In genomic region chr20:327946-328563, GRCh38 we compare ENCODE assay signal across 8 cellular contexts. TPM values are rescaled to one million over a fixed set of nuclear protein-coding genes. Genes with fewer than 3 reads are reported as not detected.
DNase-seq lines count a peak whose midpoint lies in the region; ATAC-seq and TF ChIP-seq lines count a peak whose summit lies in the region.

No MANE protein-coding gene starts in this region.

- peak overlapping the region; percentile 74 to 79 for H3K4me3 ChIP-seq in Panc1 (ENCODE audit: low read depth in 2 of 2, low read length in 2 of 2)

- peaks cover 23% of the 10 kb centered on the region for H3K4me1 Mint-ChIP-seq in progenitor cell of endocrine pancreas (ENCODE audit: low read depth)

- POLR2A ChIA-PET in Panc1 (lab: Charles Lee), result interaction anchor here (0.7 kb wide), 3 partner anchors 16 to 88 kb away, joined by 8 to 9 read pairs (median 8); no protein-coding TSS in a partner anchor

- peak overlapping the region; percentile 89 for H3K4me3 Mint-ChIP-seq in progenitor cell of endocrine pancreas (ENCODE audit: low read depth)

- DNase-seq in Panc1 (ENCODE audit: low read depth, low spot score) (no peak), epithelial cell of prostate (ENCODE audit: low read depth, low spot score) (no peak), progenitor cell of endocrine pancreas (ENCODE audit: low spot score, unreplicated experiment) (no peak), NCI-H1105 (lab: John Stamatoyannopoulos, UW) (no peak), RKO (ENCODE audit: low spot score) (no peak), T-helper 9 cell (no peak)

- H3K9me3 ChIP-seq in ES-I3 (ENCODE audit: control insufficient read depth, insufficient read depth, low read length), result no peaks in the 10 kb centered on the region
- H3K9me3 ChIP-seq in Panc1 (ENCODE audit: control insufficient read depth, insufficient read depth, low read depth, low read length), result no peaks in the 10 kb centered on the region

- H3K4me1 ChIP-seq in ES-I3 (ENCODE audit: insufficient read depth, low read length) (peaks cover 11% of the 10 kb centered on the region), Panc1 (ENCODE audit: control insufficient read depth, insufficient read depth, low read length) (peaks cover 28% of the 10 kb centered on the region)

- CTCF ChIA-PET in Panc1 (lab: Charles Lee), result no interaction called here

- H3K27me3 ChIP-seq in Panc1 (ENCODE audit: control insufficient read depth, insufficient read depth, low read length), result no peaks in the 10 kb centered on the region

- intact Hi-C loops in Panc1 (cut with micrococcal nuclease; ENCODE audit: unreplicated experiment), result no loop called here

- H3K27ac Mint-ChIP-seq in progenitor cell of endocrine pancreas, result peak overlapping the region; percentile 91

- H3K36me3 ChIP-seq in ES-I3 (ENCODE audit: insufficient read depth, low read length), result no peaks in the 10 kb centered on the region
- no peaks in the 10 kb centered on the region; the same call in 1 of the 2 replicates for H3K36me3 ChIP-seq in Panc1 (ENCODE audit: control insufficient read depth, insufficient read depth, low read length)

- no peaks in the 10 kb centered on the region for H3K9me3 Mint-ChIP-seq in progenitor cell of endocrine pancreas (ENCODE audit: low read depth)

- no TSS peak for BruUV-seq in Panc1 (replicated peaks; lab: Mats Ljungman, UMichigan)

- H3K27ac ChIP-seq in Panc1 (ENCODE audit: low read length) (peak overlapping the region; percentile 87), epithelial cell of prostate (peak overlapping the region; percentile 89)

- H3K9ac ChIP-seq in ES-I3 (ENCODE audit: low read depth, low read length), result peak overlapping the region; percentile 76

- in situ Hi-C loops in Panc1 (cut with HindIII; ENCODE audit: low pct_unique_long_range_greater_than_20kb, low sequenced_read_pairs), result no loop called here

- ATAC-seq in Panc1 (no peak), HG02759 (IDR thresholded peaks at IDR 0.05; ENCODE audit: unreplicated experiment) (no peak)

- TF ChIP-seq CTCF in Panc1 (IDR thresholded peaks at IDR 0.05) (no peak), progenitor cell of endocrine pancreas (IDR thresholded peaks at IDR 0.05; ENCODE audit: unreplicated experiment) (no peak)

- peaks cover 2% of the 10 kb centered on the region for H3K36me3 Mint-ChIP-seq in progenitor cell of endocrine pancreas (ENCODE audit: insufficient read depth)

- H3K27me3 Mint-ChIP-seq in progenitor cell of endocrine pancreas, result no peaks in the 10 kb centered on the region

RNA-seq across cellular contexts. Expression of gene SOX12, which starts 2.7 kb away (rescaled TPM):
- total RNA-seq in Panc1 (2021; ENCODE audit: unreplicated experiment) (48.6 TPM), progenitor cell of endocrine pancreas (54.8 and 59.0 TPM in 2 replicates)
- polyA plus RNA-seq in Panc1 (2012; ENCODE audit: insufficient read length), result 52.3 TPM

RNA-seq across cellular contexts. Expression of gene NRSN2, which starts 18.9 kb away (rescaled TPM):
- total RNA-seq in Panc1 (2021; ENCODE audit: unreplicated experiment) (44.9 TPM), progenitor cell of endocrine pancreas (28.9 and 33.0 TPM in 2 replicates)
- 74.8 TPM for polyA plus RNA-seq in Panc1 (2012; ENCODE audit: insufficient read length)

RNA-seq across cellular contexts. Expression of gene ZCCHC3, which starts 30.7 kb away (rescaled TPM):
- 18.9 TPM for total RNA-seq in Panc1 (2021; ENCODE audit: unreplicated experiment)
- polyA plus RNA-seq in Panc1 (2012; ENCODE audit: insufficient read length), result 17.6 TPM
- 30.5 and 31.2 TPM in 2 replicates for total RNA-seq in progenitor cell of endocrine pancreas

RNA-seq across cellular contexts. Expression of gene C20orf96, which starts 37.5 kb away (rescaled TPM):
- total RNA-seq in Panc1 (2021; ENCODE audit: unreplicated experiment), result 20.5 TPM
- polyA plus RNA-seq in Panc1 (2012; ENCODE audit: insufficient read length), result 22.6 TPM
- 69.9 and 70.1 TPM in 2 replicates for total RNA-seq in progenitor cell of endocrine pancreas

RNA-seq across cellular contexts. Expression of gene TRIB3, which starts 52.5 kb away (rescaled TPM):
- total RNA-seq in Panc1 (2021; ENCODE audit: unreplicated experiment) (35.6 TPM), progenitor cell of endocrine pancreas (5.2 and 7.8 TPM in 2 replicates)
- 41.6 TPM for polyA plus RNA-seq in Panc1 (2012; ENCODE audit: insufficient read length)
